ENCODE assay signal across 1 cellular context in the genomic region with DNA sequence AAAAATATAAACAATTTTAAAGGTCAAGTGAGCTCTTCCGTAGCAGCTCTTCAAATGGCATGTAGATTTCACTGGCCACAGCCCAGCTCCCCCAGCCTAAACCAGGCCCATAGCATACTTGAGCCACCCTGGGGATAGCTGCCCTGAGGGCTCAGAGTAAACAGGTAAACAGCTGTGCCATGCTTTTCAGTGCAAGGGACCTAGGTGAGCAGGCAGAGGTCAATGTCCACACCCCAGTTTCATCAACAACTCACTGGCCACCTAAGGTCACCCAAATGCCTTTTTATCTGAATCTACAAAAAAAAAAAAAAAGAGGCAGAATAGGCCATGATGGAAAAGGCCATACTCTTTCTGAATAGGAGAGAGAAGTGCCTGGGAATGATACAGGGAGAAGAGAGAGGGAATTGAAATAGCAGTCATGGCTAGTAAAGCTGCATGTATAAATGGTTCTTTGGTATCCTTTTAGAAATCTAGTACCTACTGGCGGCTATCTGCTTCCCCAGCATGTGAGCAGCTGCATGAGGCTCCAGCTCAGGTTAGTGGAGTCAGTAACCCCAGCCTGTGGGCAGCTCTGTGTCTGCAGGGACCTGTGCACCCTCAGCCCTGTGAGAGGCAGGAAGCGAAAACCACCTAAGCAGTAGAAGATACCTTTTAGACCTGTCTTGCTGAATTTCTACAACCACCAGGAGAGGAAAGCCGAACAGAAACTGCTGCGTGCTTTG.
A peak's percentile ranks its signal among the peaks of the same experiment; 100 is the strongest.
TF ChIP-seq lines count a peak whose summit lies in the region.

No MANE protein-coding gene starts in this region.

TF ChIP-seq in HepG2, 621 proteins besides CTCF, POLR2A, EP300 and RAD21 (continued from another document and continues in another):
- TF ChIP-seq, protein P1, sequence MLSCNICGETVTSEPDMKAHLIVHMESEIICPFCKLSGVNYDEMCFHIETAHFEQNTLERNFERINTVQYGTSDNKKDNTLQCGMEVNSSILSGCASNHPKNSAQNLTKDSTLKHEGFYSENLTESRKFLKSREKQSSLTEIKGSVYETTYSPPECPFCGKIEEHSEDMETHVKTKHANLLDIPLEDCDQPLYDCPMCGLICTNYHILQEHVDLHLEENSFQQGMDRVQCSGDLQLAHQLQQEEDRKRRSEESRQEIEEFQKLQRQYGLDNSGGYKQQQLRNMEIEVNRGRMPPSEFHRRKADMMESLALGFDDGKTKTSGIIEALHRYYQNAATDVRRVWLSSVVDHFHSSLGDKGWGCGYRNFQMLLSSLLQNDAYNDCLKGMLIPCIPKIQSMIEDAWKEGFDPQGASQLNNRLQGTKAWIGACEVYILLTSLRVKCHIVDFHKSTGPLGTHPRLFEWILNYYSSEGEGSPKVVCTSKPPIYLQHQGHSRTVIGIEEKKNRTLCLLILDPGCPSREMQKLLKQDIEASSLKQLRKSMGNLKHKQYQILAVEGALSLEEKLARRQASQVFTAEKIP (CRISPR knock-in tag; IDR thresholded peaks at IDR 0.05; ENCODE audit: borderline replicate concordance), result no peak
- peak; percentile 76; the same call in 1 of the 2 replicates for TF ChIP-seq ZSCAN9 (CRISPR knock-in tag; IDR thresholded peaks at IDR 0.05; ENCODE audit: borderline replicate concordance)
- TF ChIP-seq, protein P2, sequence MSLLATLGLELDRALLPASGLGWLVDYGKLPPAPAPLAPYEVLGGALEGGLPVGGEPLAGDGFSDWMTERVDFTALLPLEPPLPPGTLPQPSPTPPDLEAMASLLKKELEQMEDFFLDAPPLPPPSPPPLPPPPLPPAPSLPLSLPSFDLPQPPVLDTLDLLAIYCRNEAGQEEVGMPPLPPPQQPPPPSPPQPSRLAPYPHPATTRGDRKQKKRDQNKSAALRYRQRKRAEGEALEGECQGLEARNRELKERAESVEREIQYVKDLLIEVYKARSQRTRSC (CRISPR knock-in tag; IDR thresholded peaks at IDR 0.05; ENCODE audit: low read depth), result no peak
- TF ChIP-seq PHF21A (CRISPR knock-in tag; IDR thresholded peaks at IDR 0.05), result peak; percentile 62
- TF ChIP-seq, protein P3, sequence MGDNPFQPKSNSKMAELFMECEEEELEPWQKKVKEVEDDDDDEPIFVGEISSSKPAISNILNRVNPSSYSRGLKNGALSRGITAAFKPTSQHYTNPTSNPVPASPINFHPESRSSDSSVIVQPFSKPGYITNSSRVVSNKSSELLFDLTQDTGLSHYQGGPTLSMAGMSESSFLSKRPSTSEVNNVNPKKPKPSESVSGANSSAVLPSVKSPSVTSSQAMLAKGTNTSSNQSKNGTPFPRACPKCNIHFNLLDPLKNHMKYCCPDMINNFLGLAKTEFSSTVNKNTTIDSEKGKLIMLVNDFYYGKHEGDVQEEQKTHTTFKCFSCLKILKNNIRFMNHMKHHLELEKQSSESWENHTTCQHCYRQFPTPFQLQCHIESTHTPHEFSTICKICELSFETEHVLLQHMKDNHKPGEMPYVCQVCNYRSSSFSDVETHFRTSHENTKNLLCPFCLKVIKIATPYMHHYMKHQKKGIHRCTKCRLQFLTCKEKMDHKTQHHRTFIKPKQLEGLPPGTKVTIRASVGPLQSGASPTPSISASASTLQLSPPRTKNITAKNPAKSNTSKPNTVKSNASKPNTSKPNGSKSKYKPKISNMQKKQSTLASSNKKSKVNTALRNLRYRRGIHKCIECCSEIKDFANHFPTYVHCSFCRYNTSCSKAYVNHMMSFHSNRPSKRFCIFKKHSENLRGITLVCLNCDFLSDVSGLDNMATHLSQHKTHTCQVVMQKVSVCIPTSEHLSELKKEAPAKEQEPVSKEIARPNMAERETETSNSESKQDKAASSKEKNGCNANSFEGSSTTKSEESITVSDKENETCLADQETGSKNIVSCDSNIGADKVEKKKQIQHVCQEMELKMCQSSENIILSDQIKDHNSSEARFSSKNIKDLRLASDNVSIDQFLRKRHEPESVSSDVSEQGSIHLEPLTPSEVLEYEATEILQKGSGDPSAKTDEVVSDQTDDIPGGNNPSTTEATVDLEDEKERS (CRISPR knock-in tag; IDR thresholded peaks at IDR 0.05), result no peak; the same call in 1 of the 2 replicates
- TF ChIP-seq, protein P4, sequence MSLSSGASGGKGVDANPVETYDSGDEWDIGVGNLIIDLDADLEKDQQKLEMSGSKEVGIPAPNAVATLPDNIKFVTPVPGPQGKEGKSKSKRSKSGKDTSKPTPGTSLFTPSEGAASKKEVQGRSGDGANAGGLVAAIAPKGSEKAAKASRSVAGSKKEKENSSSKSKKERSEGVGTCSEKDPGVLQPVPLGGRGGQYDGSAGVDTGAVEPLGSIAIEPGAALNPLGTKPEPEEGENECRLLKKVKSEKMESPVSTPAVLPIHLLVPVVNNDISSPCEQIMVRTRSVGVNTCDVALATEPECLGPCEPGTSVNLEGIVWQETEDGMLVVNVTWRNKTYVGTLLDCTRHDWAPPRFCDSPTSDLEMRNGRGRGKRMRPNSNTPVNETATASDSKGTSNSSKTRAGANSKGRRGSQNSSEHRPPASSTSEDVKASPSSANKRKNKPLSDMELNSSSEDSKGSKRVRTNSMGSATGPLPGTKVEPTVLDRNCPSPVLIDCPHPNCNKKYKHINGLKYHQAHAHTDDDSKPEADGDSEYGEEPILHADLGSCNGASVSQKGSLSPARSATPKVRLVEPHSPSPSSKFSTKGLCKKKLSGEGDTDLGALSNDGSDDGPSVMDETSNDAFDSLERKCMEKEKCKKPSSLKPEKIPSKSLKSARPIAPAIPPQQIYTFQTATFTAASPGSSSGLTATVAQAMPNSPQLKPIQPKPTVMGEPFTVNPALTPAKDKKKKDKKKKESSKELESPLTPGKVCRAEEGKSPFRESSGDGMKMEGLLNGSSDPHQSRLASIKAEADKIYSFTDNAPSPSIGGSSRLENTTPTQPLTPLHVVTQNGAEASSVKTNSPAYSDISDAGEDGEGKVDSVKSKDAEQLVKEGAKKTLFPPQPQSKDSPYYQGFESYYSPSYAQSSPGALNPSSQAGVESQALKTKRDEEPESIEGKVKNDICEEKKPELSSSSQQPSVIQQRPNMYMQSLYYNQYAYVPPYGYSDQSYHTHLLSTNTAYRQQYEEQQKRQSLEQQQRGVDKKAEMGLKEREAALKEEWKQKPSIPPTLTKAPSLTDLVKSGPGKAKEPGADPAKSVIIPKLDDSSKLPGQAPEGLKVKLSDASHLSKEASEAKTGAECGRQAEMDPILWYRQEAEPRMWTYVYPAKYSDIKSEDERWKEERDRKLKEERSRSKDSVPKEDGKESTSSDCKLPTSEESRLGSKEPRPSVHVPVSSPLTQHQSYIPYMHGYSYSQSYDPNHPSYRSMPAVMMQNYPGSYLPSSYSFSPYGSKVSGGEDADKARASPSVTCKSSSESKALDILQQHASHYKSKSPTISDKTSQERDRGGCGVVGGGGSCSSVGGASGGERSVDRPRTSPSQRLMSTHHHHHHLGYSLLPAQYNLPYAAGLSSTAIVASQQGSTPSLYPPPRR (CRISPR knock-in tag; IDR thresholded peaks at IDR 0.05; ENCODE audit: borderline replicate concordance), result peak; percentile 73; the same call in 1 of the 2 replicates
- TF ChIP-seq GABPB1 (CRISPR knock-in tag; IDR thresholded peaks at IDR 0.05), result 0 out of 2 replicates have a peak, but pooled peaks have one; percentile 30
- TF ChIP-seq MYC (CRISPR knock-in tag; IDR thresholded peaks at IDR 0.05; ENCODE audit: borderline replicate concordance), result peak; percentile 55; the same call in 1 of the 2 replicates
- no peak for TF ChIP-seq IKZF1 (IDR thresholded peaks at IDR 0.05)
- TF ChIP-seq, protein P5, sequence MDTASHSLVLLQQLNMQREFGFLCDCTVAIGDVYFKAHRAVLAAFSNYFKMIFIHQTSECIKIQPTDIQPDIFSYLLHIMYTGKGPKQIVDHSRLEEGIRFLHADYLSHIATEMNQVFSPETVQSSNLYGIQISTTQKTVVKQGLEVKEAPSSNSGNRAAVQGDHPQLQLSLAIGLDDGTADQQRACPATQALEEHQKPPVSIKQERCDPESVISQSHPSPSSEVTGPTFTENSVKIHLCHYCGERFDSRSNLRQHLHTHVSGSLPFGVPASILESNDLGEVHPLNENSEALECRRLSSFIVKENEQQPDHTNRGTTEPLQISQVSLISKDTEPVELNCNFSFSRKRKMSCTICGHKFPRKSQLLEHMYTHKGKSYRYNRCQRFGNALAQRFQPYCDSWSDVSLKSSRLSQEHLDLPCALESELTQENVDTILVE (CRISPR knock-in tag; IDR thresholded peaks at IDR 0.05), result 0 out of 2 replicates have a peak, but pooled peaks have one; percentile 36
- TF ChIP-seq ZBTB38 (CRISPR knock-in tag; IDR thresholded peaks at IDR 0.05), result peak; percentile 80
- peak; percentile 93 for TF ChIP-seq NCOR1 (IDR thresholded peaks at IDR 0.05; ENCODE audit: borderline replicate concordance, low read length)
- TF ChIP-seq ZNF850 (CRISPR knock-in tag; conservative IDR thresholded peaks at IDR 0.05), result no peak
- no peak for TF ChIP-seq ZNF674 (CRISPR knock-in tag; IDR thresholded peaks at IDR 0.05; ENCODE audit: low read depth)
- peak; percentile 25 for TF ChIP-seq ZNF781 (CRISPR knock-in tag; IDR thresholded peaks at IDR 0.05; ENCODE audit: borderline replicate concordance, not compliant biosample characterization)
- TF ChIP-seq, protein P6, sequence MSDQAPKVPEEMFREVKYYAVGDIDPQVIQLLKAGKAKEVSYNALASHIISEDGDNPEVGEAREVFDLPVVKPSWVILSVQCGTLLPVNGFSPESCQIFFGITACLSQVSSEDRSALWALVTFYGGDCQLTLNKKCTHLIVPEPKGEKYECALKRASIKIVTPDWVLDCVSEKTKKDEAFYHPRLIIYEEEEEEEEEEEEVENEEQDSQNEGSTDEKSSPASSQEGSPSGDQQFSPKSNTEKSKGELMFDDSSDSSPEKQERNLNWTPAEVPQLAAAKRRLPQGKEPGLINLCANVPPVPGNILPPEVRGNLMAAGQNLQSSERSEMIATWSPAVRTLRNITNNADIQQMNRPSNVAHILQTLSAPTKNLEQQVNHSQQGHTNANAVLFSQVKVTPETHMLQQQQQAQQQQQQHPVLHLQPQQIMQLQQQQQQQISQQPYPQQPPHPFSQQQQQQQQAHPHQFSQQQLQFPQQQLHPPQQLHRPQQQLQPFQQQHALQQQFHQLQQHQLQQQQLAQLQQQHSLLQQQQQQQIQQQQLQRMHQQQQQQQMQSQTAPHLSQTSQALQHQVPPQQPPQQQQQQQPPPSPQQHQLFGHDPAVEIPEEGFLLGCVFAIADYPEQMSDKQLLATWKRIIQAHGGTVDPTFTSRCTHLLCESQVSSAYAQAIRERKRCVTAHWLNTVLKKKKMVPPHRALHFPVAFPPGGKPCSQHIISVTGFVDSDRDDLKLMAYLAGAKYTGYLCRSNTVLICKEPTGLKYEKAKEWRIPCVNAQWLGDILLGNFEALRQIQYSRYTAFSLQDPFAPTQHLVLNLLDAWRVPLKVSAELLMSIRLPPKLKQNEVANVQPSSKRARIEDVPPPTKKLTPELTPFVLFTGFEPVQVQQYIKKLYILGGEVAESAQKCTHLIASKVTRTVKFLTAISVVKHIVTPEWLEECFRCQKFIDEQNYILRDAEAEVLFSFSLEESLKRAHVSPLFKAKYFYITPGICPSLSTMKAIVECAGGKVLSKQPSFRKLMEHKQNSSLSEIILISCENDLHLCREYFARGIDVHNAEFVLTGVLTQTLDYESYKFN (CRISPR knock-in tag; conservative IDR thresholded peaks at IDR 0.05), result peak; percentile 94
- TF ChIP-seq SRY (CRISPR knock-in tag; IDR thresholded peaks at IDR 0.05), result 0 out of 2 replicates have a peak, but pooled peaks have one; percentile 34
- TF ChIP-seq, protein P7, sequence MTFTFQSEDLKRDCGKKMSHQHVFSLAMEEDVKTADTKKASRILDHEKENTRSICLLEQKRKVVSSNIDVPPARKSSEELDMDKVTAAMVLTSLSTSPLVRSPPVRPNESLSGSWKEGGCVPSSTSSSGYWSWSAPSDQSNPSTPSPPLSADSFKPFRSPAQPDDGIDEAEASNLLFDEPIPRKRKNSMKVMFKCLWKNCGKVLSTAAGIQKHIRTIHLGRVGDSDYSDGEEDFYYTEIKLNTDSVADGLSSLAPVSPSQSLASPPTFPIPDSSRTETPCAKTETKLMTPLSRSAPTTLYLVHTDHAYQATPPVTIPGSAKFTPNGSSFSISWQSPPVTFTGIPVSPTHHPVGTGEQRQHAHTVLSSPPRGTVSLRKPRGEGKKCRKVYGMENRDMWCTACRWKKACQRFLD (CRISPR knock-in tag; IDR thresholded peaks at IDR 0.05; ENCODE audit: borderline replicate concordance), result 0 out of 2 replicates have a peak, but pooled peaks have one; percentile 29
- peak; percentile 81 for TF ChIP-seq MIXL1 (CRISPR knock-in tag; IDR thresholded peaks at IDR 0.05)
- TF ChIP-seq, protein P8, sequence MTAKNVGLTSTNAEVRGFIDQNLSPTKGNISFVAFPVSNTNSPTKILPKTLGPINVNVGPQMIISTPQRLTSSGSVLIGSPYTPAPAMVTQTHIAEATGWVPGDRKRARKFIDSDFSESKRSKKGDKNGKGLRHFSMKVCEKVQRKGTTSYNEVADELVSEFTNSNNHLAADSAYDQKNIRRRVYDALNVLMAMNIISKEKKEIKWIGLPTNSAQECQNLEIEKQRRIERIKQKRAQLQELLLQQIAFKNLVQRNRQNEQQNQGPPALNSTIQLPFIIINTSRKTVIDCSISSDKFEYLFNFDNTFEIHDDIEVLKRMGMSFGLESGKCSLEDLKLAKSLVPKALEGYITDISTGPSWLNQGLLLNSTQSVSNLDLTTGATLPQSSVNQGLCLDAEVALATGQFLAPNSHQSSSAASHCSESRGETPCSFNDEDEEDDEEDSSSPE (CRISPR knock-in tag; IDR thresholded peaks at IDR 0.05), result peak; percentile 47; the same call in 1 of the 2 replicates
- TF ChIP-seq NFKBIZ (CRISPR knock-in tag; IDR thresholded peaks at IDR 0.05), result peak; percentile 64; the same call in 1 of the 2 replicates
- peak; percentile 42; the same call in 1 of the 2 replicates for TF ChIP-seq ZNF124 (CRISPR knock-in tag; IDR thresholded peaks at IDR 0.05)
- no peak for TF ChIP-seq GLI4 (CRISPR knock-in tag; IDR thresholded peaks at IDR 0.05; ENCODE audit: borderline replicate concordance)
- TF ChIP-seq ZNF607 (CRISPR knock-in tag; IDR thresholded peaks at IDR 0.05; ENCODE audit: borderline replicate concordance), result peak; percentile 78
- TF ChIP-seq FOSL2 (CRISPR knock-in tag; IDR thresholded peaks at IDR 0.05), result peak; percentile 76
- no peak for TF ChIP-seq ZNF251 (CRISPR knock-in tag; IDR thresholded peaks at IDR 0.05)
- TF ChIP-seq KMT2A (CRISPR knock-in tag; IDR thresholded peaks at IDR 0.05), result peak; percentile 31; the same call in 1 of the 2 replicates
- 0 out of 2 replicates have a peak, but pooled peaks have one; percentile 15 for TF ChIP-seq FOXC1 (CRISPR knock-in tag; IDR thresholded peaks at IDR 0.05; ENCODE audit: borderline replicate concordance)
- TF ChIP-seq, protein P9, sequence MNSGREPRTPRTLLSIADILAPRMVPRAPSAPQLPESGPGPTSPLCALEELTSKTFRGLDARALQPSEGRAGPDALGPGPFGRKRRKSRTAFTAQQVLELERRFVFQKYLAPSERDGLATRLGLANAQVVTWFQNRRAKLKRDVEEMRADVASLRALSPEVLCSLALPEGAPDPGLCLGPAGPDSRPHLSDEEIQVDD (CRISPR knock-in tag; IDR thresholded peaks at IDR 0.05; ENCODE audit: borderline replicate concordance), result no peak
- TF ChIP-seq ZNF678 (CRISPR knock-in tag; IDR thresholded peaks at IDR 0.05), result no peak
- TF ChIP-seq, protein P10, sequence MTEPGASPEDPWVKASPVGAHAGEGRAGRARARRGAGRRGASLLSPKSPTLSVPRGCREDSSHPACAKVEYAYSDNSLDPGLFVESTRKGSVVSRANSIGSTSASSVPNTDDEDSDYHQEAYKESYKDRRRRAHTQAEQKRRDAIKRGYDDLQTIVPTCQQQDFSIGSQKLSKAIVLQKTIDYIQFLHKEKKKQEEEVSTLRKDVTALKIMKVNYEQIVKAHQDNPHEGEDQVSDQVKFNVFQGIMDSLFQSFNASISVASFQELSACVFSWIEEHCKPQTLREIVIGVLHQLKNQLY (CRISPR knock-in tag; IDR thresholded peaks at IDR 0.05), result peak; percentile 80
- TF ChIP-seq, protein P11, sequence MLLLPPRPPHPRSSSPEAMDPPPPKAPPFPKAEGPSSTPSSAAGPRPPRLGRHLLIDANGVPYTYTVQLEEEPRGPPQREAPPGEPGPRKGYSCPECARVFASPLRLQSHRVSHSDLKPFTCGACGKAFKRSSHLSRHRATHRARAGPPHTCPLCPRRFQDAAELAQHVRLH (CRISPR knock-in tag; IDR thresholded peaks at IDR 0.05; ENCODE audit: borderline replicate concordance, low read depth), result peak; percentile 10; the same call in 1 of the 2 replicates
- no peak for TF ChIP-seq ZMYM2 (CRISPR knock-in tag; IDR thresholded peaks at IDR 0.05)
